22 cellular contexts compared by ENCODE assay signal in genomic region chr5:112025729-112026128, GRCh38.
DNase-seq lines count a peak whose midpoint lies in the region; ATAC-seq lines count a peak whose summit lies in the region.
"Had no signal": no experiment of that assay in that cellular context is flagged by ENCODE, and none has a peak within 500 bp of the region (broad histone marks: within the 10 kb centered on the region; RNA-seq: fewer than 3 reads in every experiment).

No MANE protein-coding gene starts in this region.

- peak; percentile 58 for ATAC-seq in GM18868 (IDR thresholded peaks at IDR 0.05; ENCODE audit: unreplicated experiment)
- peak; percentile 78 for ATAC-seq in GM21529 (IDR thresholded peaks at IDR 0.05; ENCODE audit: unreplicated experiment)
- peak; percentile 86 for ATAC-seq in HG03064 (IDR thresholded peaks at IDR 0.05; ENCODE audit: low read depth, unreplicated experiment)
- no peak for ATAC-seq in GM18858 (IDR thresholded peaks at IDR 0.05; ENCODE audit: unreplicated experiment)
- ATAC-seq: activated CD4-positive, CD25-positive, alpha-beta regulatory T cell treated with anti-CD3 and anti-CD28 coated beads, Interleukin-2, amount 50 U/mL, for 24 hours; HepG2; naive thymus-derived CD8-positive, alpha-beta T cell; right cardiac atrium; upper lobe of right lung had no signal

- DNase-seq in NAMALWA (ENCODE audit: low spot score) (peak; percentile 2), DMS53 treated with DMSO at 0.1 percent for 48 hours (lab: John Stamatoyannopoulos, UW; ENCODE audit: unreplicated experiment) (no peak), NCI-H510A (lab: John Stamatoyannopoulos, UW) (no peak)
- no peak for DNase-seq in activated naive CD4-positive, alpha-beta T cell treated with anti-CD3 and anti-CD28 coated beads, Interleukin-2, amount 50 U/mL, for 16 hours
- DNase-seq: amygdala; Calu3; cortex of kidney; HFFc6; hypothalamus; naive thymus-derived CD8-positive, alpha-beta T cell; NCI-H1092 treated with DMSO at 0.1 percent for 48 hours; NCI-H446 treated with DMSO at 0.1 percent for 48 hours; right cardiac atrium; stimulated activated CD4-positive, alpha-beta T cell treated with anti-CD3 and anti-CD28 coated beads, Interleukin-2, amount 100 ng/mL, for 48 hours; T-helper 1 cell; upper lobe of right lung had no signal
